ENCODE assay signal across 7 cellular contexts in genomic region chr1:65421341-65422174, GRCh38. TPM values are rescaled to one million over a fixed set of nuclear protein-coding genes. Genes with fewer than 3 reads are reported as not detected.
DNase-seq lines count a peak whose midpoint lies in the region; ATAC-seq and TF ChIP-seq lines count a peak whose summit lies in the region.

No MANE protein-coding gene starts in this region.

- H3K27me3 Mint-ChIP-seq in HFFc6 (ENCODE audit: insufficient read depth), result no peaks in the 10 kb centered on the region; the same call in none of the 2 replicates

- peaks cover 32 to 64% of the 10 kb centered on the region in 2 experiments for H3K4me1 ChIP-seq in HCT116 (ENCODE audit: control insufficient read depth in 1 of 2, insufficient read depth in 2 of 2, low read length in 2 of 2)
- H3K4me1 ChIP-seq in SJSA1 (replicated peaks), result peaks cover 66% of the 10 kb centered on the region
- peaks cover 10% of the 10 kb centered on the region for H3K4me1 ChIP-seq in right cardiac atrium (ENCODE audit: control insufficient read depth, insufficient read depth, low read length)
- peaks cover 4 to 39% (median 33%) of the 10 kb centered on the region in 5 donors for H3K4me1 ChIP-seq in subcutaneous abdominal adipose tissue (ENCODE audit: control insufficient read depth in 5 of 5, insufficient read depth in 5 of 5, low read length in 5 of 5)

- no peak for TF ChIP-seq POLR2A in HCT116 (IDR thresholded peaks at IDR 0.05; ENCODE audit: borderline replicate concordance, extremely low read depth, insufficient read depth, insufficient read length)

- TSS peak; percentile 52 for BruUV-seq in HCT116 (replicated peaks; lab: Mats Ljungman, UMichigan)

- WGBS in right cardiac atrium, result 3% methylated on average over 14 of the region's 14 CpGs

- H3K27ac ChIP-seq in HCT116 (ENCODE audit: low read depth, low read length), result peak overlapping the region; percentile 76
- peak overlapping the region; percentile 99 for H3K27ac ChIP-seq in SJSA1
- peak overlapping the region; percentile 77 for H3K27ac ChIP-seq in right cardiac atrium (ENCODE audit: low read length)
- peak overlapping the region; percentile 95 for H3K27ac ChIP-seq in subcutaneous abdominal adipose tissue (ENCODE audit: low read depth, low read length)

- ATAC-seq in HCT116 (no peak), right cardiac atrium (peak in 1 of 2 donors; percentile 22), HG03354 (IDR thresholded peaks at IDR 0.05; ENCODE audit: poor library complexity, severe bottlenecking, unreplicated experiment) (no peak), GM18873 (IDR thresholded peaks at IDR 0.05; ENCODE audit: low FRiP score, unreplicated experiment) (no peak)

- TF ChIP-seq CTCF in HCT116 (IDR thresholded peaks at IDR 0.05 in 2 of 3, conservative IDR thresholded peaks at IDR 0.05 in 1 of 3; ENCODE audit: borderline replicate concordance in 1 of 3, insufficient read depth in 1 of 3, low read depth in 2 of 3, low read length in 2 of 3), result no peak
- TF ChIP-seq CTCF in HFFc6 (IDR thresholded peaks at IDR 0.05), result no peak

- no peaks in the 10 kb centered on the region for H3K9me3 ChIP-seq in HCT116 (ENCODE audit: control insufficient read depth in 1 of 2, insufficient read depth in 1 of 2, low read depth in 1 of 2, low read length in 2 of 2)
- no peaks in the 10 kb centered on the region; the same call in 1 of the 2 replicates for H3K9me3 ChIP-seq in SJSA1 (replicated peaks)
- H3K9me3 ChIP-seq in right cardiac atrium (ENCODE audit: control insufficient read depth, low read length), result no peaks in the 10 kb centered on the region
- no peaks in the 10 kb centered on the region for H3K9me3 ChIP-seq in subcutaneous abdominal adipose tissue (ENCODE audit: control insufficient read depth in 5 of 5, low read length in 5 of 5)

- peak overlapping the region; percentile 87 for H3K9ac ChIP-seq in HCT116 (ENCODE audit: low read length)
- peak overlapping the region; percentile 85 to 98 (median 95) for H3K9ac ChIP-seq in subcutaneous abdominal adipose tissue (ENCODE audit: low read length in 5 of 5)

- H3K36me3 ChIP-seq in HCT116 (ENCODE audit: control insufficient read depth in 1 of 2, insufficient read depth in 2 of 2, low read length in 2 of 2), result no peaks in the 10 kb centered on the region
- H3K36me3 ChIP-seq in SJSA1, result peaks cover 27% of the 10 kb centered on the region
- peaks cover 9 to 15% (median 13%) of the 10 kb centered on the region in 5 donors for H3K36me3 ChIP-seq in subcutaneous abdominal adipose tissue (ENCODE audit: control insufficient read depth in 5 of 5, insufficient read depth in 5 of 5, low read length in 5 of 5)

- H3K4me1 Mint-ChIP-seq in HFFc6 (ENCODE audit: low read depth), result peaks cover 30% of the 10 kb centered on the region

- peaks cover 44% of the 10 kb centered on the region for H3K79me2 ChIP-seq in HCT116 (ENCODE audit: insufficient read depth, low read length)

- CTCF ChIA-PET in HCT116 (lab: Charles Lee), result no interaction called here

- DNase-seq in HCT116 (ENCODE audit: low read depth, low spot score) (no peak), SJSA1 (ENCODE audit: low read depth in 1 of 2, low spot score in 2 of 2) (peak in 1 of 2 experiments; percentile 33), right cardiac atrium (no peak), HFFc6 (no peak)

- POLR2A ChIA-PET in HCT116 (lab: Charles Lee), result no interaction called here

- RAD21 ChIA-PET in HCT116 (lab: Charles Lee; ENCODE audit: low non-redundant PET in 1 of 2, low total read pairs in 2 of 2, uncharacterized antibody in 2 of 2, unreplicated experiment in 2 of 2), result no interaction called here

- H3K27me3 ChIP-seq in HCT116 (ENCODE audit: insufficient read depth, low read length) (no peaks in the 10 kb centered on the region), SJSA1 (replicated peaks) (no peaks in the 10 kb centered on the region), right cardiac atrium (ENCODE audit: control insufficient read depth, insufficient read depth) (no peaks in the 10 kb centered on the region), subcutaneous abdominal adipose tissue (ENCODE audit: control insufficient read depth in 5 of 5, insufficient read depth in 4 of 5, low read length in 5 of 5) (no peaks in the 10 kb centered on the region)

- peak overlapping the region; percentile 79 to 84 for H3K4me3 ChIP-seq in HCT116 (replicated peaks in 1 of 2; ENCODE audit: low read depth in 1 of 2, low read length in 2 of 2)
- peak overlapping the region; percentile 99 for H3K4me3 ChIP-seq in SJSA1
- peak overlapping the region; percentile 48 for H3K4me3 ChIP-seq in right cardiac atrium (ENCODE audit: low read length)
- peak overlapping the region; percentile 87 to 96 (median 92) for H3K4me3 ChIP-seq in subcutaneous abdominal adipose tissue (ENCODE audit: low read depth in 1 of 5, low read length in 5 of 5)

- no peak overlapping the region for H2AFZ ChIP-seq in HCT116 (ENCODE audit: low read depth, low read length, poor library complexity, severe bottlenecking)

- intact Hi-C loops in HCT116 (cut with micrococcal nuclease), result loop anchor here (10.0 kb wide), 3 partner anchors 187 to 823 kb away; no protein-coding TSS in a partner anchor
- intact Hi-C loops in right cardiac atrium (cut with DNase I), result loop anchor here in 2 of 4 donors (10.0 kb wide), 2 partner anchors 167 to 273 kb away; no protein-coding TSS in a partner anchor

- peak overlapping the region; percentile 87 for H3K4me2 ChIP-seq in HCT116 (ENCODE audit: low read length)

- no peak overlapping the region for H3K4me3 Mint-ChIP-seq in HFFc6

- no peaks in the 10 kb centered on the region for H3K9me2 ChIP-seq in HCT116 (ENCODE audit: insufficient read depth)

- no peak overlapping the region for H3K27ac Mint-ChIP-seq in HFFc6

- H3K9me3 Mint-ChIP-seq in HFFc6, result no peaks in the 10 kb centered on the region

- H4K20me1 ChIP-seq in HCT116 (ENCODE audit: insufficient read depth), result no peaks in the 10 kb centered on the region

- peaks cover 15% of the 10 kb centered on the region for H3K36me3 Mint-ChIP-seq in HFFc6 (ENCODE audit: low read depth)

- TF ChIP-seq RAD21 in HCT116 (IDR thresholded peaks at IDR 0.05; ENCODE audit: low read depth), result no peak

TF ChIP-seq in HCT116, 20 proteins besides CTCF, POLR2A, EP300 and RAD21 (continues in another document):
- TF ChIP-seq EZH2phosphoT487 (IDR thresholded peaks at IDR 0.05; ENCODE audit: borderline replicate concordance) (no peak), SRF (IDR thresholded peaks at IDR 0.05; ENCODE audit: low read depth) (no peak), ELF1 (IDR thresholded peaks at IDR 0.05; ENCODE audit: borderline replicate concordance, low read depth) (no peak), SIN3A (IDR thresholded peaks at IDR 0.05; ENCODE audit: low read depth) (no peak), TCF7L2 (IDR thresholded peaks at IDR 0.05; ENCODE audit: borderline replicate concordance, extremely low read depth, insufficient read depth, insufficient read length) (no peak), ZFX (IDR thresholded peaks at IDR 0.05) (no peak), CBX3 (IDR thresholded peaks at IDR 0.05; ENCODE audit: low read depth) (no peak), JUND (IDR thresholded peaks at IDR 0.05) (no peak), ATF3 (IDR thresholded peaks at IDR 0.05) (no peak), EGR1 (IDR thresholded peaks at IDR 0.05; ENCODE audit: low read depth) (no peak), YY1 (IDR thresholded peaks at IDR 0.05; ENCODE audit: extremely low read depth, insufficient replicate concordance, low read depth, low read length) (no peak), EZH2 (IDR thresholded peaks at IDR 0.05) (no peak)
- TF ChIP-seq, protein P1, sequence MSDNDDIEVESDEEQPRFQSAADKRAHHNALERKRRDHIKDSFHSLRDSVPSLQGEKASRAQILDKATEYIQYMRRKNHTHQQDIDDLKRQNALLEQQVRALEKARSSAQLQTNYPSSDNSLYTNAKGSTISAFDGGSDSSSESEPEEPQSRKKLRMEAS (IDR thresholded peaks at IDR 0.05), result no peak
- TF ChIP-seq, protein P2, sequence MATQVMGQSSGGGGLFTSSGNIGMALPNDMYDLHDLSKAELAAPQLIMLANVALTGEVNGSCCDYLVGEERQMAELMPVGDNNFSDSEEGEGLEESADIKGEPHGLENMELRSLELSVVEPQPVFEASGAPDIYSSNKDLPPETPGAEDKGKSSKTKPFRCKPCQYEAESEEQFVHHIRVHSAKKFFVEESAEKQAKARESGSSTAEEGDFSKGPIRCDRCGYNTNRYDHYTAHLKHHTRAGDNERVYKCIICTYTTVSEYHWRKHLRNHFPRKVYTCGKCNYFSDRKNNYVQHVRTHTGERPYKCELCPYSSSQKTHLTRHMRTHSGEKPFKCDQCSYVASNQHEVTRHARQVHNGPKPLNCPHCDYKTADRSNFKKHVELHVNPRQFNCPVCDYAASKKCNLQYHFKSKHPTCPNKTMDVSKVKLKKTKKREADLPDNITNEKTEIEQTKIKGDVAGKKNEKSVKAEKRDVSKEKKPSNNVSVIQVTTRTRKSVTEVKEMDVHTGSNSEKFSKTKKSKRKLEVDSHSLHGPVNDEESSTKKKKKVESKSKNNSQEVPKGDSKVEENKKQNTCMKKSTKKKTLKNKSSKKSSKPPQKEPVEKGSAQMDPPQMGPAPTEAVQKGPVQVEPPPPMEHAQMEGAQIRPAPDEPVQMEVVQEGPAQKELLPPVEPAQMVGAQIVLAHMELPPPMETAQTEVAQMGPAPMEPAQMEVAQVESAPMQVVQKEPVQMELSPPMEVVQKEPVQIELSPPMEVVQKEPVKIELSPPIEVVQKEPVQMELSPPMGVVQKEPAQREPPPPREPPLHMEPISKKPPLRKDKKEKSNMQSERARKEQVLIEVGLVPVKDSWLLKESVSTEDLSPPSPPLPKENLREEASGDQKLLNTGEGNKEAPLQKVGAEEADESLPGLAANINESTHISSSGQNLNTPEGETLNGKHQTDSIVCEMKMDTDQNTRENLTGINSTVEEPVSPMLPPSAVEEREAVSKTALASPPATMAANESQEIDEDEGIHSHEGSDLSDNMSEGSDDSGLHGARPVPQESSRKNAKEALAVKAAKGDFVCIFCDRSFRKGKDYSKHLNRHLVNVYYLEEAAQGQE (IDR thresholded peaks at IDR 0.05; ENCODE audit: low read depth), result no peak

RNA-seq across cellular contexts. Expression of gene LEPR, which starts 1.1 kb away (rescaled TPM):
- total RNA-seq in HCT116 (2021; ENCODE audit: unreplicated experiment) (6.0 TPM), right cardiac atrium (10 to 100 TPM; 10.2 to 27.3 (median 16.2) TPM)
- polyA plus RNA-seq in HCT116 (2012), result 2.6 and 2.8 TPM in 2 replicates
- total RNA-seq in SJSA1 (2014; rRNA removed; shearing (Covaris generic)), result 5.0 and 8.5 TPM in 2 replicates
- polyA plus RNA-seq in right cardiac atrium, result 3.9 TPM
- total RNA-seq in HFFc6 (2021; fragmentation: NEBNext Ultra II Directional; extraction: Animal tissue kit (Norgen Biotek cat#: 25700)), result 10 to 100 TPM; 13.5 to 24.8 (median 15.4) TPM

RNA-seq across cellular contexts. Expression of gene LEPROT, which starts 1.1 kb away (rescaled TPM):
- total RNA-seq in HCT116 (2021; ENCODE audit: unreplicated experiment) (25.7 TPM), right cardiac atrium (10 to 100 TPM; 52.8 to 59.1 (median 57.1) TPM)
- polyA plus RNA-seq in HCT116 (2012), result 10.3 and 12.5 TPM in 2 replicates
- total RNA-seq in SJSA1 (2014; rRNA removed; shearing (Covaris generic)), result 54.1 and 91.5 TPM in 2 replicates
- 33.0 TPM for polyA plus RNA-seq in right cardiac atrium
- total RNA-seq in HFFc6 (2021; fragmentation: NEBNext Ultra II Directional; extraction: Animal tissue kit (Norgen Biotek cat#: 25700)), result 100 to 1,000 TPM; 100 to 124 (median 108) TPM

Comparison
In these comparisons a context has a peak if more than half of its experiments do, and no peak if none do; other contexts are left out.
1. H3K4me3 ChIP-seq: peak in every context shown above with its lines; median percentile 99 in SJSA1; 92 in subcutaneous abdominal adipose tissue; 82 in HCT116; 48 in right cardiac atrium.